1 cellular context compared by ENCODE assay signal in the genomic region with DNA sequence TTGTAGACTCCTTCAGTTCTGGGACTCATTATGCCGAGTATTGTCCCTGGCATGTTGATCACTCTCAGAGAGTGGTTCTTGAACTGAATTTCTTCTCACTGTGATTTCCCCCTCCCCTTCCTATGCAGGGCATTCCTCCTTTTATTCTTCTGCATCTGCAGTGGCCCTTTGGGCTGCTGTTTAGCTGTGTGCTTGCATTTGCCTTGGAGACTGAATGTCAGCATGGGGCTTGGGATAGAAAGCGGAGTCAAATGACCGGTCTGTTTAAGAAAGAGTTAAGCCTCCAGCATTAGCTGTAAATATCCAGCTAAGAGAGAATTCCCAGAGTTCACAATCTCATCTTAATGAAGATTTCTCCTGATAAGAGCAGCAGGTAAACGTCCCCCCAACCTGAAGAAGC.
A peak's percentile ranks its signal among the peaks of the same experiment; 100 is the strongest.
TF ChIP-seq lines count a peak whose summit lies in the region.

No MANE protein-coding gene starts in this region.

TF ChIP-seq in HepG2, 621 proteins besides CTCF, POLR2A, EP300 and RAD21:
- TF ChIP-seq ZNF652 (CRISPR knock-in tag; IDR thresholded peaks at IDR 0.05; ENCODE audit: borderline replicate concordance, low read depth), result 0 out of 2 replicates have a peak, but pooled peaks have one; percentile 23
- no peak for TF ChIP-seq ZNF383 (CRISPR knock-in tag; IDR thresholded peaks at IDR 0.05; ENCODE audit: borderline replicate concordance)
